ENCODE assay signal across 32 cellular contexts in the genomic region with DNA sequence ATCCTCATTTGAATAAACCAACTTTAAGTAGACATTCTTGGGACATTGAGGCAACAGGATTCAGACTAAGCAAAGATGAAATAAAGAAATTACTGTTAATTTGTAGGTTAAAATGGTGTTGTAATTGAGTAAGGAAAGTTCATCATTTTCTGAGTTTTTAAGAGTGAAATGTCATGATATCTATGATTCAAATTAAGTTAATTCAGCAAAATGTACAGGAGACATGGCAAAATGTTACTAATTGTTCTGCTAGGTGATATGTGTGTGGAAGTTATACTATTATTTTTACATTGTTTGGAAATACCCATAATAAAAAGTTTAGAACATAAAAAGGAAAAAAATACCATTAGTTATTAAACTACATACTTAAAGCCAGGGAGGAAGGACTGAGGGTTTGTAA. TPM values are rescaled to one million over a fixed set of nuclear protein-coding genes. Genes with fewer than 3 reads are reported as not detected.
DNase-seq lines count a peak whose midpoint lies in the region; ATAC-seq, FAIRE-seq and TF ChIP-seq lines count a peak whose summit lies in the region.
"Had no signal": no experiment of that assay in that cellular context is flagged by ENCODE, and none has a peak within 500 bp of the region (broad histone marks: within the 10 kb centered on the region; RNA-seq: fewer than 3 reads in every experiment).

No MANE protein-coding gene starts in this region.

- intact Hi-C loops in HepG2 (cut with micrococcal nuclease; ENCODE audit: unreplicated experiment) (no loop called here), right lobe of liver (cut with DNase I) (no loop called here), K562 (cut with micrococcal nuclease) (no loop called here)

- H3K9ac ChIP-seq in HepG2 (ENCODE audit: insufficient read depth, low read depth, low read length) (no peak overlapping the region), K562 (ENCODE audit: insufficient read depth in 1 of 2, low read depth in 2 of 2, low read length in 2 of 2) (no peak overlapping the region)
- H3K9ac ChIP-seq: BLaER1; BLaER1 treated with 17β-estradiol and CSF1 and Interleukin-3, amounts not matched to agents 10 nM and 100 nM had no signal

- POLR2A ChIA-PET in HepG2 (lab: Yijun Ruan, JAX) (no interaction called here), A549 (lab: Yijun Ruan, JAX) (no interaction called here), K562 (lab: Yijun Ruan, JAX) (no interaction called here)

- TF ChIP-seq CTCF in HepG2 (CRISPR knock-in tag; IDR thresholded peaks at IDR 0.05) (no peak), right lobe of liver (IDR thresholded peaks at IDR 0.05) (no peak), A549 (IDR thresholded peaks at IDR 0.05) (no peak), K562 (IDR thresholded peaks at IDR 0.05 in 2 of 3, conservative IDR thresholded peaks at IDR 0.05 in 1 of 3; ENCODE audit: insufficient read depth in 2 of 3, low read depth in 1 of 3, low read length in 3 of 3) (no peak)

- H3K4me1 ChIP-seq in HepG2 (ENCODE audit: insufficient read depth, low read length) (peaks cover 6% of the 10 kb centered on the region; the same call in 1 of the 2 replicates), right lobe of liver (no peaks in the 10 kb centered on the region), A549 (no peaks in the 10 kb centered on the region), K562 (replicated peaks in 1 of 2; ENCODE audit: control insufficient read depth in 2 of 2, insufficient read depth in 2 of 2, low read length in 2 of 2) (peaks cover 4 to 20% of the 10 kb centered on the region in 2 experiments; a peak in 3 of 5 replicates)
- H3K4me1 ChIP-seq: BE2C, BLaER1, Caco-2 had no signal

- no peaks in the 10 kb centered on the region for H3K9me1 ChIP-seq in K562 (ENCODE audit: control insufficient read depth, insufficient read depth, low read length)

- TF ChIP-seq POLR2A in HepG2 (IDR thresholded peaks at IDR 0.05; ENCODE audit: insufficient read depth in 1 of 2, low read depth in 2 of 2, low read length in 2 of 2) (no peak), right lobe of liver (IDR thresholded peaks at IDR 0.05) (no peak), A549 (IDR thresholded peaks at IDR 0.05; ENCODE audit: low read length) (no peak), K562 (conservative IDR thresholded peaks at IDR 0.05) (no peak)

- TF ChIP-seq RAD21 in HepG2 (CRISPR knock-in tag; IDR thresholded peaks at IDR 0.05): no peak
- TF ChIP-seq RAD21 in A549 (conservative IDR thresholded peaks at IDR 0.05 in 1 of 2, IDR thresholded peaks at IDR 0.05 in 1 of 2): no peak
- TF ChIP-seq RAD21 in K562 (CRISPR knock-in tag; conservative IDR thresholded peaks at IDR 0.05 in 1 of 2, IDR thresholded peaks at IDR 0.05 in 1 of 2): no peak

- H4K20me1 ChIP-seq in HepG2 (ENCODE audit: insufficient read depth, low read length) (no peaks in the 10 kb centered on the region), K562 (replicated peaks; ENCODE audit: control insufficient read depth, insufficient read depth, low read length) (no peaks in the 10 kb centered on the region)
- H4K20me1 ChIP-seq: BLaER1; BLaER1 treated with 17β-estradiol and CSF1 and Interleukin-3, amounts not matched to agents 10 nM and 100 nM had no signal

- H3K4me3 ChIP-seq in HepG2 (replicated peaks in 1 of 3; ENCODE audit: insufficient read depth in 1 of 3, low read depth in 2 of 3, low read length in 3 of 3): no peak overlapping the region
- H3K4me3 ChIP-seq in right lobe of liver: no peak overlapping the region
- H3K4me3 ChIP-seq in A549: no peak overlapping the region
- H3K4me3 ChIP-seq in K562: no peak overlapping the region
- H3K4me3 ChIP-seq: BLaER1; BLaER1 treated with 17β-estradiol and CSF1 and Interleukin-3, amounts not matched to agents 10 nM and 100 nM had no signal

- in situ Hi-C loops in HepG2 (cut with HindIII; ENCODE audit: extremely low pct_ligation_motif_present, low pct_unique_long_range_greater_than_20kb) (no loop called here), K562 (cut with MboI) (loop anchor here (10.0 kb wide), 1 partner anchor 49 kb away; no protein-coding TSS in a partner anchor)

- H3K4me2 ChIP-seq in HepG2 (ENCODE audit: low read depth, low read length) (no peak overlapping the region), A549 (no peak overlapping the region), K562 (ENCODE audit: insufficient read depth, low read length) (no peak overlapping the region)
- H3K4me2 ChIP-seq: BLaER1; BLaER1 treated with 17β-estradiol and CSF1 and Interleukin-3, amounts not matched to agents 10 nM and 100 nM had no signal

- H2AFZ ChIP-seq in HepG2 (ENCODE audit: low read length) (no peak overlapping the region), K562 (ENCODE audit: low read depth, low read length) (no peak overlapping the region)

- peaks cover 5 to 45% of the 10 kb centered on the region in 2 experiments; a peak in 4 of 5 replicates for H3K27me3 ChIP-seq in HepG2 (ENCODE audit: control insufficient read depth in 1 of 2, insufficient read depth in 2 of 2, low read length in 2 of 2)
- H3K27me3 ChIP-seq in right lobe of liver: no peaks in the 10 kb centered on the region
- no peaks in the 10 kb centered on the region for H3K27me3 ChIP-seq in K562 (ENCODE audit: control insufficient read depth in 2 of 2, insufficient read depth in 2 of 2, low read length in 2 of 2)
- H3K27me3 ChIP-seq: BE2C; BLaER1; BLaER1 treated with 17β-estradiol and CSF1 and Interleukin-3, amounts not matched to agents 10 nM and 100 nM had no signal

- CTCF ChIA-PET in HepG2 (lab: Yijun Ruan, JAX; ENCODE audit: low intra/inter-chr PET ratio, low total read pairs): no interaction called here
- CTCF ChIA-PET in A549 (lab: Yijun Ruan, JAX): interaction anchor here (1.0 to 1.4 kb wide), 3 partner anchors 8 to 176 kb away, joined by 3 to 4 read pairs (median 4); no protein-coding TSS in a partner anchor
- CTCF ChIA-PET in K562 (lab: Yijun Ruan, JAX; ENCODE audit: low intra/inter-chr PET ratio): no interaction called here

- no peak for FAIRE-seq in HepG2 (lab: Jason Lieb, UNC)
- FAIRE-seq in A549 (lab: Jason Lieb, UNC): no peak
- FAIRE-seq in K562 (lab: Jason Lieb, UNC): no peak
- FAIRE-seq: A204.1, D721Med had no signal

- no TSS peak for BruUV-seq in HepG2 (replicated peaks; lab: Mats Ljungman, UMichigan)
- no TSS peak for BruUV-seq in K562 (replicated peaks; lab: Mats Ljungman, UMichigan)

- H3K27ac ChIP-seq in HepG2 (ENCODE audit: extremely low read length, insufficient read depth, low read length): no peak overlapping the region
- H3K27ac ChIP-seq in right lobe of liver: no peak overlapping the region
- H3K27ac ChIP-seq in A549: no peak overlapping the region
- H3K27ac ChIP-seq in K562 (ENCODE audit: extremely low read depth, low read depth, low read length): no peak overlapping the region
- H3K27ac ChIP-seq: 22Rv1; BLaER1; BLaER1 treated with 17β-estradiol and CSF1 and Interleukin-3, amounts not matched to agents 10 nM and 100 nM; C4-2B had no signal

- no peak for ATAC-seq in HepG2
- no peak for ATAC-seq in right lobe of liver
- ATAC-seq in A549: no peak
- no peak for ATAC-seq in K562
- ATAC-seq: CD8-positive, alpha-beta T cell had no signal

- DNase-seq in HepG2 (ENCODE audit: low spot score) (no peak), right lobe of liver (no peak), A549 (ENCODE audit: low read depth in 1 of 2, low spot score in 1 of 2) (no peak), K562 (ENCODE audit: extremely low read depth in 1 of 4, low spot score in 3 of 4) (no peak), HPDE6-E6E7 (ENCODE audit: extremely low spot score) (no peak)
- DNase-seq in activated CD4-positive, alpha-beta T cell treated with anti-CD3 and anti-CD28 coated beads, Interleukin-2, amount 50 U/mL, for 1 hour: no peak
- DNase-seq: 8988T; ACHN; AML-193; BE2C; C1 segment of cervical spinal cord; Caco-2; Calu3; CD4-positive, alpha-beta memory T cell; CD4-positive, alpha-beta T cell; CD4-positive, CD25-positive, alpha-beta regulatory T cell; CD8-positive, alpha-beta memory T cell; CD8-positive, alpha-beta T cell; COR-L47; DMS 273 treated with DMSO at 0.1 percent for 48 hours; DMS153; DMS53; DMS79; DMS79 treated with DMSO at 0.1 percent for 48 hours; DND-41; EL had no signal

- H3K9me3 ChIP-seq in HepG2 (ENCODE audit: low read length) (no peaks in the 10 kb centered on the region), right lobe of liver (no peaks in the 10 kb centered on the region), A549 (no peaks in the 10 kb centered on the region), K562 (replicated peaks; ENCODE audit: control insufficient read depth, insufficient read depth, low read depth, low read length) (no peaks in the 10 kb centered on the region)
- H3K9me3 ChIP-seq: BE2C; BLaER1; BLaER1 treated with 17β-estradiol and CSF1 and Interleukin-3, amounts not matched to agents 10 nM and 100 nM; Caco-2 had no signal

- H3K36me3 ChIP-seq in HepG2 (replicated peaks in 1 of 2; ENCODE audit: control insufficient read depth in 1 of 2, insufficient read depth in 2 of 2, low read length in 2 of 2) (no peaks in the 10 kb centered on the region), right lobe of liver (no peaks in the 10 kb centered on the region), K562 (ENCODE audit: control insufficient read depth, insufficient read depth, low read length) (no peaks in the 10 kb centered on the region)
- H3K36me3 ChIP-seq: BE2C; BLaER1; BLaER1 treated with 17β-estradiol and CSF1 and Interleukin-3, amounts not matched to agents 10 nM and 100 nM had no signal

- H3K79me2 ChIP-seq in HepG2 (ENCODE audit: insufficient read depth, low read length) (no peaks in the 10 kb centered on the region), K562 (ENCODE audit: control insufficient read depth, insufficient read depth, low read length) (no peaks in the 10 kb centered on the region)

- TF ChIP-seq EP300 in HepG2 (IDR thresholded peaks at IDR 0.05; ENCODE audit: low read depth in 2 of 2, low read length in 2 of 2) (no peak), HepG2 (CRISPR knock-in tag; IDR thresholded peaks at IDR 0.05; ENCODE audit: borderline replicate concordance) (no peak), A549 (IDR thresholded peaks at IDR 0.05) (no peak), K562 (IDR thresholded peaks at IDR 0.05; ENCODE audit: low read length) (no peak)

RNA-seq across cellular contexts. Expression of gene EGLN3, which starts 55.0 kb away (rescaled TPM):
- 0.18 TPM in 2 replicates for total RNA-seq in HepG2 (2016; rRNA removed; fragmentation: Illumina TruSeq; extraction: Trizol)
- not detected in 2 replicates for total RNA-seq in HepG2 (2016; cell fraction: cytosol; rRNA removed; fragmentation: Illumina TruSeq; extraction: Trizol; ENCODE audit: low read depth)
- total RNA-seq in HepG2 (2016; cell fraction: insoluble cytoplasmic fraction; rRNA removed; fragmentation: Illumina TruSeq; extraction: Trizol): 0.13 and 0.39 TPM in 2 replicates
- total RNA-seq in HepG2 (2016; cell fraction: membrane; rRNA removed; fragmentation: Illumina TruSeq; extraction: Trizol): 0.07 and 0.12 TPM in 2 replicates
- not detected in 2 replicates for total RNA-seq in HepG2 (2016; cell fraction: nucleus; rRNA removed; fragmentation: Illumina TruSeq; extraction: Trizol)
- polyA plus RNA-seq in HepG2 (2011; rRNA removed): 27.3 and 30.1 TPM in 2 replicates
- polyA plus RNA-seq in HepG2 (2011; cell fraction: cytosol; rRNA removed): 13.7 and 27.8 TPM in 2 replicates
- polyA plus RNA-seq in HepG2 (2011; cell fraction: nucleus; rRNA removed): 14.1 and 18.4 TPM in 2 replicates
- 89.8 and 101 TPM in 2 replicates for polyA plus RNA-seq in HepG2 (2012)
- polyA plus RNA-seq in HepG2 (2016; cell fraction: cytosol; fragmentation: Illumina TruSeq; extraction: Trizol; ENCODE audit: low read depth): not detected in 2 replicates
- polyA plus RNA-seq in HepG2 (2016; cell fraction: insoluble cytoplasmic fraction; fragmentation: Illumina TruSeq; extraction: Trizol; ENCODE audit: low read depth): 0.11 and 0.19 TPM in 2 replicates
- 0.17 TPM in 1 of 2 replicates, not detected in the other for polyA plus RNA-seq in HepG2 (2016; cell fraction: membrane; fragmentation: Illumina TruSeq; extraction: Trizol; ENCODE audit: low read depth)
- polyA plus RNA-seq in HepG2 (2016; cell fraction: nucleus; fragmentation: Illumina TruSeq; extraction: Trizol; ENCODE audit: insufficient read depth, low read depth): not detected in 2 replicates
- polyA minus RNA-seq in HepG2 (2011; rRNA and poly(A)+ RNA removed; ENCODE audit: low replicate concordance): 8.9 and 29.0 TPM in 2 replicates
- polyA minus RNA-seq in HepG2 (2011; cell fraction: cytosol; rRNA and poly(A)+ RNA removed): 24.4 and 43.2 TPM in 2 replicates
- 23.8 and 49.0 TPM in 2 replicates for polyA minus RNA-seq in HepG2 (2011; cell fraction: nucleus; rRNA and poly(A)+ RNA removed)
- 10 to 100 TPM in 1 of 6 experiments, 1 to 10 TPM in 5; 1.9 to 25.4 (median 2.1) TPM for total RNA-seq in right lobe of liver
- polyA plus RNA-seq in A549 (2011; rRNA removed): 15.4 and 27.7 TPM in 2 replicates
- polyA plus RNA-seq in A549 (2012; cell fraction: cytosol; rRNA removed): 2.1 and 2.8 TPM in 2 replicates
- 2.4 TPM in 2 replicates for polyA plus RNA-seq in A549 (2012; cell fraction: nucleus; rRNA removed)
- polyA plus RNA-seq in A549 (2017; fragmentation: RNase III; extraction: RNeasy Plus Mini Kit Qiagen cat#74134 plus additional on column Dnase treatment): 3.4 to 3.8 TPM (median 3.5 TPM) in 3 replicates
- 12.2 and 16.1 TPM in 2 replicates for polyA minus RNA-seq in A549 (2011; rRNA and poly(A)+ RNA removed)
- 57.3 and 84.8 TPM in 2 replicates for total RNA-seq in K562 (2011; cell fraction: chromatin; rRNA removed; ENCODE audit: low replicate concordance)
- total RNA-seq in K562 (2011; cell fraction: nucleolus; rRNA removed): 43.2 and 49.0 TPM in 2 replicates
- total RNA-seq in K562 (2011; cell fraction: nucleoplasm; rRNA removed): 64.0 and 78.9 TPM in 2 replicates
- total RNA-seq in K562 (2014; rRNA removed): 5.8 and 9.4 TPM in 2 replicates
- 11.0 and 12.7 TPM in 2 replicates for total RNA-seq in K562 (2014; rRNA removed; fragmentation: Illumina TruSeq; extraction: Trizol)
- 3.0 and 3.9 TPM in 2 replicates for total RNA-seq in K562 (2015; rRNA removed; fragmentation: Illumina TruSeq; extraction: Trizol)
- 11.5 and 13.0 TPM in 2 replicates for total RNA-seq in K562 (2021)
- 49.5 and 87.6 TPM in 2 replicates for polyA plus RNA-seq in K562 (2011; rRNA removed)
- polyA plus RNA-seq in K562 (2011; cell fraction: cytosol; rRNA removed): 23.6 and 30.2 TPM in 2 replicates
- polyA plus RNA-seq in K562 (2011; cell fraction: nucleus; rRNA removed): 40.3 and 50.5 TPM in 2 replicates
- 8.2 and 20.2 TPM in 2 replicates for polyA plus RNA-seq in K562 (2012)
- 11.4 and 15.0 TPM in 2 replicates for polyA plus RNA-seq in K562 (2014; fragmentation: Illumina TruSeq; extraction: Trizol)
- polyA plus RNA-seq in K562 (2014; fragmentation: Nextera tagmentation; extraction: Ambion mirVana): 1 to 10 TPM; 2.5 to 3.0 TPM
- polyA plus RNA-seq in K562 (2014; rRNA removed): 5.3 and 6.7 TPM in 2 replicates
- polyA minus RNA-seq in K562 (2011; rRNA and poly(A)+ RNA removed): 68.1 and 110 TPM in 2 replicates
- 30.3 and 62.4 TPM in 2 replicates for polyA minus RNA-seq in K562 (2011; cell fraction: cytosol; rRNA and poly(A)+ RNA removed)
- polyA minus RNA-seq in K562 (2011; cell fraction: nucleus; rRNA and poly(A)+ RNA removed): 57.8 and 58.2 TPM in 2 replicates

Comparison
In these comparisons a context has a peak if more than half of its experiments do, and no peak if none do; other contexts are left out.
1. Of the 241 proteins assayed by ChIP-seq in both HepG2 and K562: peak only in HepG2: MAFF and MAFK; only in K562: MAFG; in both: none; in neither: 238.